In genomic region chr15:72180771-72181324, GRCh38 we compare ENCODE assay signal across 28 cellular contexts. TPM values are rescaled to one million over a fixed set of nuclear protein-coding genes. Genes with fewer than 3 reads are reported as not detected.
"Had no signal": no experiment of that assay in that cellular context is flagged by ENCODE, and none has a peak within 500 bp of the region (broad histone marks: within the 10 kb centered on the region; RNA-seq: fewer than 3 reads in every experiment).

No MANE protein-coding gene starts in this region.

- DNase-seq: activated B cell treated with CpG ODN at 0.5 μM for 24 hours; activated CD4-positive, alpha-beta T cell treated with anti-CD3 and anti-CD28 coated beads for 4 hours; activated CD4-positive, alpha-beta T cell treated with anti-CD3 and anti-CD28 coated beads, Interleukin-2, amount 50 U/mL, for 48 hours; activated CD8-positive, alpha-beta memory T cell treated with anti-CD3 and anti-CD28 coated beads, Interleukin-2, amount 50 U/mL, for 48 hours; activated naive CD4-positive, alpha-beta T cell; activated naive CD8-positive, alpha-beta T cell treated with anti-CD3 and anti-CD28 coated beads, Interleukin-2, amount 10 ng/mL, durations not matched to agents 7 days and 5 days; activated T-cell treated with anti-CD3 and anti-CD28 coated beads, Interleukin-2, amount 50 U/mL, for 4 hours; amniotic stem cell; cerebellar nuclear complex; erythroblast; foreskin fibroblast; heart right ventricle; left colon; mesendoderm; naive thymus-derived CD4-positive, alpha-beta T cell; pancreas; small intestine; stimulated activated CD4-positive, alpha-beta T cell treated with anti-CD3 and anti-CD28 coated beads, Interleukin-2, amount 100 ng/mL, for 48 hours; stimulated activated CD8-positive, alpha-beta memory T cell treated with anti-CD3 and anti-CD28 coated beads, Interleukin-4, amount 100 ng/mL, for 48 hours; stimulated activated naive B cell treated with anti-CD40 and anti-IgM and Interleukin-4, amounts not matched to agents 10 μg/mL and 1 μg/mL and 100 μg/mL, for 72 hours; T-helper 9 cell; uterus had no signal

- FAIRE-seq: bronchial epithelial cell, endometrium, keratinocyte, pancreas, small intestine had no signal

- H3K27ac ChIP-seq: neutrophil, pancreas, uterus had no signal

- H3K9me3 ChIP-seq: heart right ventricle, neutrophil, pancreas, uterus had no signal

- H3K4me3 ChIP-seq: pancreas, uterus had no signal

- ATAC-seq: activated T-cell treated with anti-CD3 and anti-CD28 coated beads, Interleukin-2, amount 50 U/mL, for 4 hours; left colon; naive thymus-derived CD4-positive, alpha-beta T cell; stimulated activated naive B cell treated with anti-CD40 and anti-IgM and Interleukin-4, amounts not matched to agents 10 μg/mL and 1 μg/mL and 100 μg/mL, for 72 hours had no signal

- H3K36me3 ChIP-seq: heart right ventricle, neutrophil, pancreas, uterus had no signal

- H3K27me3 ChIP-seq: pancreas had no signal

RNA-seq across cellular contexts. Expression of gene GRAMD2A, which starts 16.7 kb away (rescaled TPM):
- total RNA-seq: activated B cell treated with CpG ODN at 0.5 μM for 24 hours; activated CD8-positive, alpha-beta memory T cell treated with anti-CD3 and anti-CD28 coated beads for 36 hours; activated naive CD8-positive, alpha-beta T cell treated with anti-CD3 and anti-CD28 coated beads, Interleukin-2, amount 10 ng/mL, durations not matched to agents 7 days and 5 days; activated T-cell treated with anti-CD3 and anti-CD28 coated beads, Interleukin-2, amount 50 U/mL, for 4 hours; activated T-helper 2 cell treated with anti-CD3 and anti-CD28 coated beads, Interferon-gamma antibody, Interleukin-2, Interleukin-4, amounts not matched to agents 10 μg/mL and 5 μg/mL and 100 μg/mL, durations not matched to agents 14 hours and 24 hours and 36 hours; naive thymus-derived CD4-positive, alpha-beta T cell had no signal
- polyA plus RNA-seq: naive thymus-derived CD4-positive, alpha-beta T cell had no signal
